15 cellular contexts compared by ENCODE assay signal in genomic region chr1:5949074-5949760, GRCh38. TPM values are rescaled to one million over a fixed set of nuclear protein-coding genes. Genes with fewer than 3 reads are reported as not detected.
A peak's percentile ranks its signal among the peaks of the same experiment; 100 is the strongest.
DNase-seq lines count a peak whose midpoint lies in the region; ATAC-seq and TF ChIP-seq lines count a peak whose summit lies in the region.
"Had no signal": no experiment of that assay in that cellular context is flagged by ENCODE, and none has a peak within 500 bp of the region (broad histone marks: within the 10 kb centered on the region; RNA-seq: fewer than 3 reads in every experiment).

No MANE protein-coding gene starts in this region.

- H3K27ac Mint-ChIP-seq in activated T-cell treated with anti-CD3 and anti-CD28 coated beads, Interleukin-2, amount 50 U/mL, for 24 hours = no peak overlapping the region
- H3K27ac Mint-ChIP-seq: IgD-negative memory B cell had no signal

- DNase-seq in activated T-cell treated with anti-CD3 and anti-CD28 coated beads, Interleukin-2, amount 50 U/mL, for 24 hours = peak; percentile 11
- DNase-seq in activated T-cell treated with anti-CD3 and anti-CD28 coated beads for 4 hours (no peak), NCI-H345 treated with DMSO at 0.1 percent for 48 hours (lab: John Stamatoyannopoulos, UW; ENCODE audit: unreplicated experiment) (peak; percentile 65), epithelial cell of proximal tubule (ENCODE audit: low read depth) (no peak), ureter (ENCODE audit: low spot score) (peak; percentile 28), NCI-H1694 (lab: John Stamatoyannopoulos, UW) (no peak), GM20000 (ENCODE audit: low spot score) (no peak)
- DNase-seq: activated CD8-positive, alpha-beta memory T cell treated with anti-CD3 and anti-CD28 coated beads, Interleukin-2, amount 50 U/mL, for 48 hours; AML-193; aorta; kidney; stimulated activated CD4-positive, alpha-beta T cell treated with anti-CD3 and anti-CD28 coated beads, Interleukin-4, amount 100 ng/mL, for 4 hours; T1000 had no signal

- peak; percentile 21 for TF ChIP-seq CTCF in epithelial cell of proximal tubule (conservative IDR thresholded peaks at IDR 0.05; ENCODE audit: low read depth, low read length)
- no peak for TF ChIP-seq CTCF in GM20000 (IDR thresholded peaks at IDR 0.05; ENCODE audit: extremely low read depth, missing control alignments)

- no peak for ATAC-seq in GM18868 (IDR thresholded peaks at IDR 0.05; ENCODE audit: unreplicated experiment)

- no peaks in the 10 kb centered on the region for H3K27me3 Mint-ChIP-seq in activated T-cell treated with anti-CD3 and anti-CD28 coated beads, Interleukin-2, amount 50 U/mL, for 24 hours

- no peak overlapping the region for H3K4me3 Mint-ChIP-seq in activated T-cell treated with anti-CD3 and anti-CD28 coated beads, Interleukin-2, amount 50 U/mL, for 24 hours

- H3K36me3 Mint-ChIP-seq in activated T-cell treated with anti-CD3 and anti-CD28 coated beads, Interleukin-2, amount 50 U/mL, for 24 hours (ENCODE audit: low read depth) = peaks cover 42% of the 10 kb centered on the region

- no peaks in the 10 kb centered on the region for H3K4me1 Mint-ChIP-seq in activated T-cell treated with anti-CD3 and anti-CD28 coated beads, Interleukin-2, amount 50 U/mL, for 24 hours (ENCODE audit: low read depth)

- no peak overlapping the region for H3K4me3 ChIP-seq in epithelial cell of proximal tubule (ENCODE audit: low read depth, low read length)

- H3K9me3 Mint-ChIP-seq in activated T-cell treated with anti-CD3 and anti-CD28 coated beads, Interleukin-2, amount 50 U/mL, for 24 hours = no peaks in the 10 kb centered on the region
- H3K9me3 Mint-ChIP-seq: IgD-negative memory B cell had no signal

RNA-seq across cellular contexts. Expression of gene NPHP4, which starts 43.0 kb away (rescaled TPM):
- 7.5 and 8.8 TPM in 2 replicates for total RNA-seq in epithelial cell of proximal tubule
- 15.3 TPM for total RNA-seq in ureter

Comparison
In these comparisons a context has a peak if more than half of its experiments do, and no peak if none do; other contexts are left out.
1. DNase-seq: peak in activated T-cell treated with anti-CD3 and anti-CD28 coated beads, Interleukin-2, amount 50 U/mL, for 24 hours (single experiment), NCI-H345 treated with DMSO at 0.1 percent for 48 hours (single experiment) and ureter (single experiment); none in activated T-cell treated with anti-CD3 and anti-CD28 coated beads for 4 hours (single experiment), epithelial cell of proximal tubule (single experiment), NCI-H1694 (single experiment) and GM20000 (single experiment).